4 cellular contexts compared by ENCODE assay signal in genomic region chr1:42712808-42713207, GRCh38. TPM values are rescaled to one million over a fixed set of nuclear protein-coding genes. Genes with fewer than 3 reads are reported as not detected.
"Had no signal": no experiment of that assay in that cellular context is flagged by ENCODE, and none has a peak within 500 bp of the region (broad histone marks: within the 10 kb centered on the region; RNA-seq: fewer than 3 reads in every experiment).

No MANE protein-coding gene starts in this region.

RNA-seq across cellular contexts. Expression of gene CLDN19, which starts 27.2 kb away (rescaled TPM):
- total RNA-seq: LHCN-M2, M059J, MCF 10A, NCI-H460 had no signal
